ENCODE assay signal across 1 cellular context in genomic region chrX:123964155-123964554, GRCh38.
TF ChIP-seq lines count a peak whose summit lies in the region.

No MANE protein-coding gene starts in this region.

TF ChIP-seq in K562, 482 proteins besides CTCF, POLR2A, EP300 and RAD21:
- TF ChIP-seq CUX1 (CRISPR knock-in tag; IDR thresholded peaks at IDR 0.05) (no peak), BACH1 (tag; IDR thresholded peaks at IDR 0.05) (no peak), SMAD4 (CRISPR knock-in tag; conservative IDR thresholded peaks at IDR 0.05) (no peak), CEBPB (tag; IDR thresholded peaks at IDR 0.05) (peak; percentile 73), SRSF9 (IDR thresholded peaks at IDR 0.05; ENCODE audit: borderline replicate concordance, low read depth, low read length) (no peak), ASH1L (IDR thresholded peaks at IDR 0.05; ENCODE audit: borderline replicate concordance, low read depth, partially characterized antibody) (no peak), SETDB1 (IDR thresholded peaks at IDR 0.05; ENCODE audit: low read length) (no peak), HDGF (IDR thresholded peaks at IDR 0.05) (no peak), MAFF (IDR thresholded peaks at IDR 0.05; ENCODE audit: low read length) (no peak), IRF9 (tag; IDR thresholded peaks at IDR 0.05) (no peak), PRMT5 (CRISPR knock-in tag; IDR thresholded peaks at IDR 0.05) (no peak), ZNF444 (CRISPR knock-in tag; IDR thresholded peaks at IDR 0.05) (no peak), ZNF699 (CRISPR knock-in tag; IDR thresholded peaks at IDR 0.05; ENCODE audit: insufficient replicate concordance) (no peak), ZBTB8A (IDR thresholded peaks at IDR 0.05; ENCODE audit: partially characterized antibody) (no peak), CEBPG (CRISPR knock-in tag; IDR thresholded peaks at IDR 0.05) (no peak), CEBPG (tag; conservative IDR thresholded peaks at IDR 0.05 in 1 of 2, IDR thresholded peaks at IDR 0.05 in 1 of 2) (peak in 1 of 2 experiments; percentile 68; a peak in 3 of 4 replicates), HDAC2 (IDR thresholded peaks at IDR 0.05) (no peak)
